In the genomic region with DNA sequence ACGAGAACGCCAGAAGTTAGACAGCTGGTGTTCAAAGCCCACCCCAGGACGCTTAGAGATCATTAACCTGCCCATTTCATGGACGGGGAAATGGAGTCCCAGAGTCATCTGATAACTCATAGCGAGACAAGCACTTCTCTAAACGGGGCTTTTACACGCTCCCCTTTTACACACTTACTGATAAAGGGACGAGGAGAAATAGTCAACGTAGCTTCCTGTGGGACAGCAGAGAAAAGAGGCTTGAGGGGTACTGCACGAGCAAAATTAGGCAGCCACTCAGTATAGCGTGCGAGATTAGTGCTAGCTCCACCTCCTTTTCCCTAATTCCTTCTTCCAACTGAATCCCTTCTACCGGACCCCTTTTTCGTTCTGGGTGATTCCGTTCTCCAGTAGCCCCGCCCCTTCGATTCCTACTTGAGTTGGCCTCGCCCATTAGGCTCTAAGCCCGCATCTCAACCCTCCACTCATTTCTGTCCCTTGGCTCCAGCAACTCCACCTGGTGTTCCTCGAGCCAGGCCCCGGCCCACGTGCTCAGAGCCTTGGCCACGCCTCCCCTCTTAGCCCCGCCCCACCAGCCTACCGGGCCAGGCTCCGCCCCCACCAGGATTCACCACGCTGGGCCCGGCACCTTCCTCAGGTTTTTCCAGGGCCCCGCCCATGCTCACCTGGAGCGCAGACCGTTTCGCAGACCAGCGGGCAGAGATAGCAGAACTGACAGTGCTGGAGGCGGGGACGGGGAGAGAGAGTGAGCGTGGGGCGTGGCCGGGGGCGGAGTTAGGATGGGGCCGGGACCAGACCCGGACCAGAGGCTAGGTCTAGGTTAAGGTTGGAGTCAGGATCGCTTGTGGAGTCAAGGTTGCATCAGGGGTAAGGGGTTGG, we compare ENCODE assay signal across 8 cellular contexts. TPM values are rescaled to one million over a fixed set of nuclear protein-coding genes. Genes with fewer than 3 reads are reported as not detected.
DNase-seq lines count a peak whose midpoint lies in the region; ATAC-seq and TF ChIP-seq lines count a peak whose summit lies in the region.

No MANE protein-coding gene starts in this region.

- H3F3A ChIP-seq in neural cell (ENCODE audit: insufficient read depth, low read length, poor library complexity, severe bottlenecking): no peaks in the 10 kb centered on the region

- no peaks in the 10 kb centered on the region for H3K9me2 ChIP-seq in neural cell (ENCODE audit: insufficient read depth, low read length)

- H3K4me3 ChIP-seq in fibroblast of pulmonary artery (replicated peaks; ENCODE audit: low read depth, low read length): no peak overlapping the region
- peak overlapping the region; percentile 96 for H3K4me3 ChIP-seq in neural cell (ENCODE audit: low read length)

- TF ChIP-seq EP300 in neural cell (conservative IDR thresholded peaks at IDR 0.05; ENCODE audit: poor library complexity, severe bottlenecking): no peak

- no peaks in the 10 kb centered on the region for H4K20me1 ChIP-seq in neural cell (ENCODE audit: insufficient read depth)

- no peak overlapping the region for H3K27ac ChIP-seq in neural cell (ENCODE audit: low read length)

- H3K27me3 ChIP-seq in neural cell (ENCODE audit: insufficient read depth, low read depth, low read length): no peaks in the 10 kb centered on the region

- H3K79me2 ChIP-seq in neural cell (replicated peaks; ENCODE audit: insufficient read depth, low read length): no peaks in the 10 kb centered on the region

- H3K9ac ChIP-seq in neural cell (ENCODE audit: low read length): no peak overlapping the region

- no peak for ATAC-seq in HG02840 (IDR thresholded peaks at IDR 0.05; ENCODE audit: low FRiP score, unreplicated experiment)
- ATAC-seq in HG03457 (IDR thresholded peaks at IDR 0.05; ENCODE audit: unreplicated experiment): no peak

- DNase-seq in activated CD4-positive, CD25-positive, alpha-beta regulatory T cell treated with anti-CD3 and anti-CD28 coated beads, Interleukin-2, amount 50 U/mL, for 72 hours: peak; percentile 59
- DNase-seq in activated CD4-positive, CD25-positive, alpha-beta regulatory T cell (lab: John Stamatoyannopoulos, UW): no peak
- DNase-seq in NCI-H2029 (lab: John Stamatoyannopoulos, UW): peak; percentile 97
- DNase-seq in activated CD4-positive, alpha-beta T cell treated with anti-CD3 and anti-CD28 coated beads, Interleukin-2, amount 50 U/mL, for 48 hours: peak; percentile 54 to 55
- peak; percentile 33 for DNase-seq in fibroblast of pulmonary artery (ENCODE audit: low read depth)

- H3K4me2 ChIP-seq in neural cell (ENCODE audit: low read length): no peak overlapping the region

- H2AFZ ChIP-seq in neural cell (ENCODE audit: low read depth, low read length): no peak overlapping the region

- no peak for TF ChIP-seq RAD21 in neural cell (conservative IDR thresholded peaks at IDR 0.05)

- TF ChIP-seq CTCF in fibroblast of pulmonary artery (IDR thresholded peaks at IDR 0.05; ENCODE audit: low read length, missing control alignments) (no peak), neural cell (IDR thresholded peaks at IDR 0.05; ENCODE audit: poor library complexity, severe bottlenecking) (no peak)

- no peaks in the 10 kb centered on the region for H3K36me3 ChIP-seq in neural cell (ENCODE audit: insufficient read depth, low read length)

- no peaks in the 10 kb centered on the region for H3K9me3 ChIP-seq in neural cell (ENCODE audit: low read length)

TF ChIP-seq in neural cell, 6 proteins besides CTCF, POLR2A, EP300 and RAD21:
- TF ChIP-seq SMC3 (conservative IDR thresholded peaks at IDR 0.05; ENCODE audit: poor library complexity) (no peak), POLR2AphosphoS5 (IDR thresholded peaks at IDR 0.05) (no peak), MXI1 (conservative IDR thresholded peaks at IDR 0.05; ENCODE audit: poor library complexity, severe bottlenecking) (no peak), EZH2 (IDR thresholded peaks at IDR 0.05; ENCODE audit: borderline replicate concordance, insufficient read depth, low read length, poor library complexity, severe bottlenecking) (no peak), TAF1 (IDR thresholded peaks at IDR 0.05; ENCODE audit: low read depth) (no peak)
- TF ChIP-seq, protein P1, sequence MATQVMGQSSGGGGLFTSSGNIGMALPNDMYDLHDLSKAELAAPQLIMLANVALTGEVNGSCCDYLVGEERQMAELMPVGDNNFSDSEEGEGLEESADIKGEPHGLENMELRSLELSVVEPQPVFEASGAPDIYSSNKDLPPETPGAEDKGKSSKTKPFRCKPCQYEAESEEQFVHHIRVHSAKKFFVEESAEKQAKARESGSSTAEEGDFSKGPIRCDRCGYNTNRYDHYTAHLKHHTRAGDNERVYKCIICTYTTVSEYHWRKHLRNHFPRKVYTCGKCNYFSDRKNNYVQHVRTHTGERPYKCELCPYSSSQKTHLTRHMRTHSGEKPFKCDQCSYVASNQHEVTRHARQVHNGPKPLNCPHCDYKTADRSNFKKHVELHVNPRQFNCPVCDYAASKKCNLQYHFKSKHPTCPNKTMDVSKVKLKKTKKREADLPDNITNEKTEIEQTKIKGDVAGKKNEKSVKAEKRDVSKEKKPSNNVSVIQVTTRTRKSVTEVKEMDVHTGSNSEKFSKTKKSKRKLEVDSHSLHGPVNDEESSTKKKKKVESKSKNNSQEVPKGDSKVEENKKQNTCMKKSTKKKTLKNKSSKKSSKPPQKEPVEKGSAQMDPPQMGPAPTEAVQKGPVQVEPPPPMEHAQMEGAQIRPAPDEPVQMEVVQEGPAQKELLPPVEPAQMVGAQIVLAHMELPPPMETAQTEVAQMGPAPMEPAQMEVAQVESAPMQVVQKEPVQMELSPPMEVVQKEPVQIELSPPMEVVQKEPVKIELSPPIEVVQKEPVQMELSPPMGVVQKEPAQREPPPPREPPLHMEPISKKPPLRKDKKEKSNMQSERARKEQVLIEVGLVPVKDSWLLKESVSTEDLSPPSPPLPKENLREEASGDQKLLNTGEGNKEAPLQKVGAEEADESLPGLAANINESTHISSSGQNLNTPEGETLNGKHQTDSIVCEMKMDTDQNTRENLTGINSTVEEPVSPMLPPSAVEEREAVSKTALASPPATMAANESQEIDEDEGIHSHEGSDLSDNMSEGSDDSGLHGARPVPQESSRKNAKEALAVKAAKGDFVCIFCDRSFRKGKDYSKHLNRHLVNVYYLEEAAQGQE (IDR thresholded peaks at IDR 0.05; ENCODE audit: borderline replicate concordance): no peak

RNA-seq across cellular contexts. Expression of a gene that starts 3.6 kb away (rescaled TPM):
- polyA plus RNA-seq in neural cell: 1.0 TPM in 1 of 2 replicates, not detected in the other
- 1.9 TPM in 1 of 2 replicates, not detected in the other for polyA minus RNA-seq in neural cell

RNA-seq across cellular contexts. Expression of a gene that starts 6.0 kb away (rescaled TPM):
- polyA plus RNA-seq in neural cell: 40.0 and 42.5 TPM in 2 replicates
- 21.9 and 34.1 TPM in 2 replicates for polyA minus RNA-seq in neural cell

RNA-seq across cellular contexts. Expression of a gene that starts 32.2 kb away (rescaled TPM):
- 73.0 and 80.7 TPM in 2 replicates for polyA plus RNA-seq in neural cell
- 61.0 and 66.2 TPM in 2 replicates for polyA minus RNA-seq in neural cell

RNA-seq across cellular contexts. Expression of a gene that starts 32.6 kb away (rescaled TPM):
- polyA plus RNA-seq in neural cell: 5.7 and 8.4 TPM in 2 replicates
- 7.4 and 9.3 TPM in 2 replicates for polyA minus RNA-seq in neural cell

RNA-seq across cellular contexts. Expression of a gene that starts 37.4 kb away (rescaled TPM):
- 88.7 and 99.0 TPM in 2 replicates for polyA plus RNA-seq in neural cell
- 19.4 and 22.9 TPM in 2 replicates for polyA minus RNA-seq in neural cell

Comparison
In these comparisons a context has a peak if more than half of its experiments do, and no peak if none do; other contexts are left out.
1. DNase-seq: peak in activated CD4-positive, CD25-positive, alpha-beta regulatory T cell treated with anti-CD3 and anti-CD28 coated beads, Interleukin-2, amount 50 U/mL, for 72 hours (single experiment), NCI-H2029 (single experiment), activated CD4-positive, alpha-beta T cell treated with anti-CD3 and anti-CD28 coated beads, Interleukin-2, amount 50 U/mL, for 48 hours (2 of 2) and fibroblast of pulmonary artery (single experiment); none in activated CD4-positive, CD25-positive, alpha-beta regulatory T cell (0 of 4).